11 cellular contexts compared by ENCODE assay signal in genomic region chr1:10103193-10103592, GRCh38.
"Had no signal": no experiment of that assay in that cellular context is flagged by ENCODE, and none has a peak within 500 bp of the region (broad histone marks: within the 10 kb centered on the region; RNA-seq: fewer than 3 reads in every experiment).

No MANE protein-coding gene starts in this region.

- ATAC-seq: GM23338, HCT116 had no signal

- H3K4me3 ChIP-seq: GM23248, GM23338, HAP-1 had no signal

- H3K4me1 Mint-ChIP-seq: GM23338 had no signal

- FAIRE-seq: H1, H54 had no signal

- H2AFZ ChIP-seq: GM23248, GM23338 had no signal

- H3K27ac Mint-ChIP-seq: GM23338, H9, HFFc6 had no signal

- H3K4me2 ChIP-seq: GM23338 had no signal

- H3K4me3 Mint-ChIP-seq: GM23338, H9, HFFc6 had no signal

- DNase-seq: GM23248, GOT3, H7, H9, HCEC 1CT, HFFc6 had no signal

- H3K9me3 ChIP-seq: HAP-1 had no signal

- H3K9me3 Mint-ChIP-seq: GM23338, H9, HFFc6 had no signal

- H3K9ac ChIP-seq: GM23248 had no signal

- H3K27ac ChIP-seq: GM23248 had no signal
